In the genomic region with DNA sequence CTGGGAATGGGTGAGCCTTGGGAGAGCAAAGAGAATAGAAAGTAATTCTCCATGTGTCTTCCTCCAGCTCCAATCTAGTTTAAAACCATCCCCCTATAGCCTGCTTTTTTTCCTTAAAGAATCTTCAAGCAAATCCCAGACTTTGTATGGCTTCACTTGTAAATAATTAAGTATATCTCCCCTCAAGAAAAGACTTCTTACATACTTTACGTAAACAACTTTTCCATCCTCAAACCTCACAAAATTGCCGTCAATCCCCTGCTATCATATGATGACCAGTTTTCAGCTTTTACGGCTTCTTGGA, we compare ENCODE assay signal across 9 cellular contexts.
"Had no signal": no experiment of that assay in that cellular context is flagged by ENCODE, and none has a peak within 500 bp of the region (broad histone marks: within the 10 kb centered on the region; RNA-seq: fewer than 3 reads in every experiment).

No MANE protein-coding gene starts in this region.

- H3K4me3 Mint-ChIP-seq: activated CD4-positive, alpha-beta T cell treated with anti-CD3 and anti-CD28 coated beads, Interleukin-2, amount 10 ng/mL, durations not matched to agents 7 days and 5 days; activated T-helper 1 cell treated with anti-CD3 and anti-CD28 coated beads, Interleukin-12 subunit alpha, Interleukin-12 subunit beta, Interleukin-2, Interleukin-4 antibody, amounts not matched to agents 30 ng/mL and 10 ng/mL and 1 ng/mL, durations not matched to agents 14 hours and 24 hours and 36 hours; natural killer cell treated with Interleukin-12 subunit alpha and Interleukin-12 subunit beta and Interleukin-15 and Interleukin-18, amount 100 ng/mL, for 72 hours; stimulated activated naive CD8-positive, alpha-beta T cell treated with anti-CD3 and anti-CD28 coated beads, Interleukin-15, Interleukin-2, amounts not matched to agents 100 ng/mL and 50 ng/mL, for 24 hours had no signal

- H3K27ac ChIP-seq: ascending aorta, esophagus squamous epithelium, prostate gland, suprapubic skin had no signal

- H3K4me3 ChIP-seq: ascending aorta, esophagus squamous epithelium, prostate gland, suprapubic skin had no signal

- H3K27me3 ChIP-seq: ascending aorta had no signal

- H3K36me3 ChIP-seq: ascending aorta, esophagus squamous epithelium, prostate gland, suprapubic skin had no signal

- H3K9me3 Mint-ChIP-seq: activated CD4-positive, alpha-beta T cell treated with anti-CD3 and anti-CD28 coated beads, Interleukin-2, amount 10 ng/mL, durations not matched to agents 7 days and 5 days; activated T-helper 1 cell treated with anti-CD3 and anti-CD28 coated beads, Interleukin-12 subunit alpha, Interleukin-12 subunit beta, Interleukin-2, Interleukin-4 antibody, amounts not matched to agents 30 ng/mL and 10 ng/mL and 1 ng/mL, durations not matched to agents 14 hours and 24 hours and 36 hours; natural killer cell treated with Interleukin-12 subunit alpha and Interleukin-12 subunit beta and Interleukin-15 and Interleukin-18, amount 100 ng/mL, for 72 hours; stimulated activated naive CD8-positive, alpha-beta T cell treated with anti-CD3 and anti-CD28 coated beads, Interleukin-15, Interleukin-2, amounts not matched to agents 100 ng/mL and 50 ng/mL, for 24 hours had no signal

- H3K9me3 ChIP-seq: ascending aorta, esophagus squamous epithelium, prostate gland, suprapubic skin had no signal

- DNase-seq: activated CD4-positive, alpha-beta T cell treated with anti-CD3 and anti-CD28 coated beads, Interleukin-2, amount 10 ng/mL, durations not matched to agents 7 days and 5 days; activated naive CD4-positive, alpha-beta T cell; esophagus squamous epithelium had no signal

- H3K27ac Mint-ChIP-seq: activated CD4-positive, alpha-beta T cell treated with anti-CD3 and anti-CD28 coated beads, Interleukin-2, amount 10 ng/mL, durations not matched to agents 7 days and 5 days; activated T-helper 1 cell treated with anti-CD3 and anti-CD28 coated beads, Interleukin-12 subunit alpha, Interleukin-12 subunit beta, Interleukin-2, Interleukin-4 antibody, amounts not matched to agents 30 ng/mL and 10 ng/mL and 1 ng/mL, durations not matched to agents 14 hours and 24 hours and 36 hours; natural killer cell treated with Interleukin-12 subunit alpha and Interleukin-12 subunit beta and Interleukin-15 and Interleukin-18, amount 100 ng/mL, for 72 hours; stimulated activated naive CD8-positive, alpha-beta T cell treated with anti-CD3 and anti-CD28 coated beads, Interleukin-15, Interleukin-2, amounts not matched to agents 100 ng/mL and 50 ng/mL, for 24 hours had no signal

- H3K4me1 Mint-ChIP-seq: activated CD4-positive, alpha-beta T cell treated with anti-CD3 and anti-CD28 coated beads, Interleukin-2, amount 10 ng/mL, durations not matched to agents 7 days and 5 days had no signal

- H3K4me1 ChIP-seq: ascending aorta, prostate gland, suprapubic skin had no signal

- H3K36me3 Mint-ChIP-seq: natural killer cell treated with Interleukin-12 subunit alpha and Interleukin-12 subunit beta and Interleukin-15 and Interleukin-18, amount 100 ng/mL, for 72 hours had no signal
